Comparison of ENCODE assay signal across 1 cellular context in genomic region chr15:68812596-68813548, GRCh38.
TF ChIP-seq lines count a peak whose summit lies in the region.

No MANE protein-coding gene starts in this region.

TF ChIP-seq in WTC11, 78 proteins besides CTCF, POLR2A, EP300 and RAD21 (continued from another document):
- TF ChIP-seq, protein P1, sequence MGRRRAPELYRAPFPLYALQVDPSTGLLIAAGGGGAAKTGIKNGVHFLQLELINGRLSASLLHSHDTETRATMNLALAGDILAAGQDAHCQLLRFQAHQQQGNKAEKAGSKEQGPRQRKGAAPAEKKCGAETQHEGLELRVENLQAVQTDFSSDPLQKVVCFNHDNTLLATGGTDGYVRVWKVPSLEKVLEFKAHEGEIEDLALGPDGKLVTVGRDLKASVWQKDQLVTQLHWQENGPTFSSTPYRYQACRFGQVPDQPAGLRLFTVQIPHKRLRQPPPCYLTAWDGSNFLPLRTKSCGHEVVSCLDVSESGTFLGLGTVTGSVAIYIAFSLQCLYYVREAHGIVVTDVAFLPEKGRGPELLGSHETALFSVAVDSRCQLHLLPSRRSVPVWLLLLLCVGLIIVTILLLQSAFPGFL (CRISPR knock-in tag; IDR thresholded peaks at IDR 0.05; ENCODE audit: borderline replicate concordance): no peak
TF ChIP-seq in WTC11: peak in this region for 0.
